ENCODE assay signal across 18 cellular contexts in genomic region chr2:239745386-239745785, GRCh38.
"Had no signal": no experiment of that assay in that cellular context is flagged by ENCODE, and none has a peak within 500 bp of the region (broad histone marks: within the 10 kb centered on the region; RNA-seq: fewer than 3 reads in every experiment).

No MANE protein-coding gene starts in this region.

- H3K27ac Mint-ChIP-seq: effector memory CD8-positive, alpha-beta T cell; mesothelial cell of epicardium; natural killer cell treated with Interleukin-12 subunit alpha and Interleukin-12 subunit beta and Interleukin-15 and Interleukin-18, amount 100 ng/mL, for 72 hours; progenitor cell of endocrine pancreas; stimulated activated effector memory CD8-positive, alpha-beta T cell treated with anti-CD3 and anti-CD28 coated beads, Interleukin-12 subunit alpha, Interleukin-12 subunit beta, amount 100 ng/mL, for 72 hours; type B pancreatic cell had no signal

- H3K4me1 Mint-ChIP-seq: mesothelial cell of epicardium had no signal

- DNase-seq: cortex of kidney; effector memory CD8-positive, alpha-beta T cell; mesenchymal stem cell; naive B cell; sigmoid colon; stimulated activated CD4-positive, alpha-beta T cell treated with anti-CD3 and anti-CD28 coated beads, Interleukin-2, amount 100 ng/mL, for 24 hours; stimulated activated CD4-positive, alpha-beta T cell treated with anti-CD3 and anti-CD28 coated beads, Interleukin-4, amount 100 ng/mL, for 24 hours; stimulated activated naive CD4-positive, alpha-beta T cell treated with Interleukin-2 at 50 U/mL for 16 hours; stomach; testis; tibial artery had no signal

- H3K4me3 Mint-ChIP-seq: effector memory CD8-positive, alpha-beta T cell; mesothelial cell of epicardium; naive B cell; natural killer cell treated with Interleukin-12 subunit alpha and Interleukin-12 subunit beta and Interleukin-15 and Interleukin-18, amount 100 ng/mL, for 72 hours; stimulated activated effector memory CD8-positive, alpha-beta T cell treated with anti-CD3 and anti-CD28 coated beads, Interleukin-12 subunit alpha, Interleukin-12 subunit beta, amount 100 ng/mL, for 72 hours; type B pancreatic cell had no signal

- H3K36me3 Mint-ChIP-seq: mesothelial cell of epicardium; naive B cell; natural killer cell treated with Interleukin-12 subunit alpha and Interleukin-12 subunit beta and Interleukin-15 and Interleukin-18, amount 100 ng/mL, for 72 hours; stimulated activated effector memory CD8-positive, alpha-beta T cell treated with anti-CD3 and anti-CD28 coated beads, Interleukin-12 subunit alpha, Interleukin-12 subunit beta, amount 100 ng/mL, for 72 hours; type B pancreatic cell had no signal

- H3K9me3 ChIP-seq: mucosa of descending colon, sigmoid colon, stomach, testis, tibial artery had no signal

- H3K27me3 Mint-ChIP-seq: natural killer cell treated with Interleukin-12 subunit alpha and Interleukin-12 subunit beta and Interleukin-15 and Interleukin-18, amount 100 ng/mL, for 72 hours had no signal

- H3K9me3 Mint-ChIP-seq: effector memory CD8-positive, alpha-beta T cell; mesothelial cell of epicardium; naive B cell; natural killer cell treated with Interleukin-12 subunit alpha and Interleukin-12 subunit beta and Interleukin-15 and Interleukin-18, amount 100 ng/mL, for 72 hours; stimulated activated effector memory CD8-positive, alpha-beta T cell treated with anti-CD3 and anti-CD28 coated beads, Interleukin-12 subunit alpha, Interleukin-12 subunit beta, amount 100 ng/mL, for 72 hours; type B pancreatic cell had no signal

- ATAC-seq: effector memory CD8-positive, alpha-beta T cell; left lobe of liver; mucosa of descending colon; natural killer cell treated with Interleukin-12 subunit alpha and Interleukin-12 subunit beta and Interleukin-15 and Interleukin-18, amount 100 ng/mL, for 72 hours; stimulated activated effector memory CD8-positive, alpha-beta T cell treated with anti-CD3 and anti-CD28 coated beads, Interleukin-12 subunit alpha, Interleukin-12 subunit beta, amount 100 ng/mL, for 72 hours had no signal
